In the genomic region with DNA sequence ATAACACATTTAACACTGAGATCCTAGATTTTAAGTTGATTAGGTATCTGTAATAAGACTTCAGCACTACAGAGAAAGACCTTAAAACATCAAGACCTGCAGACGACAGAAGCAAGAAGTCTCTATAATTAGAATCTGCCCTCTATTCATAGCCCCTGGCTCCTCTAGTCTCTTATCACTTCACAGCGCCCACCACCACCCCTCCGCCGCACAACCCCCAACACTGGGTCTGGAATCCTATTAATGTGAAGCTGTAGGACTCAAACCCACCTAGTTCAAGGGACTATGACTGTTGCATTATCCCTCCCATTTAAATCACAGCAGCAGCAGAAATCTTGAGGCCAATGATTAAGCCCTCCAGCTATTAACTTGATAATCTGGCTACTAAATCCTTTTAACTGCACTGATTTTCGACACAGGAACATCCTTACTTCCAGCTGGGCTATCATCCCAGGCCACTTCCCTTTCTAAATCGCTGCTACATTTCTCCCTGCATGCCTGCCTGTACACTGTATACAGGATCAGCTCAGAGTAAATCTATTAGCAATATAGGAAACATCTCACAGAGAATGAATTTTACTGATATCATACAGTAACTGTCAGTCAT, we compare ENCODE assay signal across 18 cellular contexts.
DNase-seq lines count a peak whose midpoint lies in the region; ATAC-seq, FAIRE-seq and TF ChIP-seq lines count a peak whose summit lies in the region.
"Had no signal": no experiment of that assay in that cellular context is flagged by ENCODE, and none has a peak within 500 bp of the region (broad histone marks: within the 10 kb centered on the region; RNA-seq: fewer than 3 reads in every experiment).

No MANE protein-coding gene starts in this region.

- H3F3A ChIP-seq in neural cell (ENCODE audit: insufficient read depth, low read length, poor library complexity, severe bottlenecking) = no peaks in the 10 kb centered on the region

- peak; percentile 38 for DNase-seq in D721Med (ENCODE audit: insufficient read length, low spot score)
- DNase-seq in NCI-H524 treated with DMSO at 0.1 percent for 48 hours (lab: John Stamatoyannopoulos, UW) = peak; percentile 49
- no peak for DNase-seq in WTC11 (ENCODE audit: low spot score)
- DNase-seq in RCC 7860 (ENCODE audit: low spot score) = no peak
- DNase-seq in activated CD8-positive, alpha-beta memory T cell treated with anti-CD3 and anti-CD28 coated beads for 24 hours = no peak
- no peak for DNase-seq in RPMI8226
- DNase-seq: Calu3, HCEC 1CT, NCI-H1092, NCI-H1417 treated with DMSO at 0.1 percent for 48 hours, NCI-H1694 treated with DMSO at 0.1 percent for 48 hours, NCI-H2081, NCI-H526, SIG-M5 had no signal

- no peak overlapping the region; the same call in 1 of the 2 replicates for H3K27ac Mint-ChIP-seq in WTC11
- H3K27ac Mint-ChIP-seq: IgD-negative memory B cell had no signal

- H3K27me3 Mint-ChIP-seq in WTC11 (ENCODE audit: low read depth) = peaks cover 8% of the 10 kb centered on the region; the same call in 1 of the 2 replicates
- H3K27me3 Mint-ChIP-seq: IgD-negative memory B cell had no signal

- H3K9me2 ChIP-seq in neural cell (ENCODE audit: insufficient read depth, low read length) = no peaks in the 10 kb centered on the region

- no peak overlapping the region for H2AFZ ChIP-seq in neural cell (ENCODE audit: low read depth, low read length)

- H3K9ac ChIP-seq in neural cell (ENCODE audit: low read length) = no peak overlapping the region

- H3K9me3 Mint-ChIP-seq in WTC11 = peaks cover 44% of the 10 kb centered on the region

- H3K36me3 Mint-ChIP-seq in WTC11 = peaks cover 22% of the 10 kb centered on the region
- H3K36me3 Mint-ChIP-seq: IgD-negative memory B cell had no signal

- no peak overlapping the region for H3K4me3 Mint-ChIP-seq in WTC11
- H3K4me3 Mint-ChIP-seq: IgD-negative memory B cell had no signal

- H3K27me3 ChIP-seq in neural cell (ENCODE audit: insufficient read depth, low read depth, low read length) = no peaks in the 10 kb centered on the region

- H3K9me3 ChIP-seq in neural cell (ENCODE audit: low read length) = no peaks in the 10 kb centered on the region

- no peak overlapping the region for H3K4me2 ChIP-seq in neural cell (ENCODE audit: low read length)

- FAIRE-seq in D721Med (lab: Jason Lieb, UNC) (peak; percentile 93), RCC 7860 (lab: Jason Lieb, UNC) (no peak)
- FAIRE-seq: H1 had no signal

- TF ChIP-seq CTCF in D721Med (IDR thresholded peaks at IDR 0.05; ENCODE audit: insufficient read depth, missing control alignments) = no peak
- TF ChIP-seq CTCF in WTC11 (IDR thresholded peaks at IDR 0.05) = no peak
- no peak for TF ChIP-seq CTCF in neural cell (IDR thresholded peaks at IDR 0.05; ENCODE audit: poor library complexity, severe bottlenecking)

- no peak for TF ChIP-seq RAD21 in neural cell (conservative IDR thresholded peaks at IDR 0.05)

- no peak overlapping the region for H3K27ac ChIP-seq in neural cell (ENCODE audit: low read length)

- no peaks in the 10 kb centered on the region for H4K20me1 ChIP-seq in neural cell (ENCODE audit: insufficient read depth)

- POLR2A ChIA-PET in WTC11 (lab: Charles Lee) = no interaction called here

- TF ChIP-seq EP300 in neural cell (conservative IDR thresholded peaks at IDR 0.05; ENCODE audit: poor library complexity, severe bottlenecking) = no peak

- H3K4me3 ChIP-seq in neural cell (ENCODE audit: low read length) = no peak overlapping the region

- H3K4me1 Mint-ChIP-seq in WTC11 = peaks cover 27% of the 10 kb centered on the region
- H3K4me1 Mint-ChIP-seq: IgD-negative memory B cell had no signal

- ATAC-seq in WTC11 (peak; percentile 67), GM21526 (IDR thresholded peaks at IDR 0.05; ENCODE audit: low FRiP score, unreplicated experiment) (no peak)

- CTCF ChIA-PET in WTC11 (lab: Charles Lee) = interaction anchor here (0.6 to 1.2 kb wide), 2 partner anchors 236 to 1536 kb away, joined by 4 to 5 read pairs; no protein-coding TSS in a partner anchor

- no peaks in the 10 kb centered on the region for H3K36me3 ChIP-seq in neural cell (ENCODE audit: insufficient read depth, low read length)

- H3K79me2 ChIP-seq in neural cell (replicated peaks; ENCODE audit: insufficient read depth, low read length) = no peaks in the 10 kb centered on the region

TF ChIP-seq in WTC11, 78 proteins besides CTCF, POLR2A, EP300 and RAD21 (continues in another document):
- TF ChIP-seq, protein P1, sequence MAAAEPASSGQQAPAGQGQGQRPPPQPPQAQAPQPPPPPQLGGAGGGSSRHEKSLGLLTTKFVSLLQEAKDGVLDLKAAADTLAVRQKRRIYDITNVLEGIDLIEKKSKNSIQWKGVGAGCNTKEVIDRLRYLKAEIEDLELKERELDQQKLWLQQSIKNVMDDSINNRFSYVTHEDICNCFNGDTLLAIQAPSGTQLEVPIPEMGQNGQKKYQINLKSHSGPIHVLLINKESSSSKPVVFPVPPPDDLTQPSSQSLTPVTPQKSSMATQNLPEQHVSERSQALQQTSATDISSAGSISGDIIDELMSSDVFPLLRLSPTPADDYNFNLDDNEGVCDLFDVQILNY (CRISPR knock-in tag; IDR thresholded peaks at IDR 0.05) = no peak
- TF ChIP-seq, protein P2, sequence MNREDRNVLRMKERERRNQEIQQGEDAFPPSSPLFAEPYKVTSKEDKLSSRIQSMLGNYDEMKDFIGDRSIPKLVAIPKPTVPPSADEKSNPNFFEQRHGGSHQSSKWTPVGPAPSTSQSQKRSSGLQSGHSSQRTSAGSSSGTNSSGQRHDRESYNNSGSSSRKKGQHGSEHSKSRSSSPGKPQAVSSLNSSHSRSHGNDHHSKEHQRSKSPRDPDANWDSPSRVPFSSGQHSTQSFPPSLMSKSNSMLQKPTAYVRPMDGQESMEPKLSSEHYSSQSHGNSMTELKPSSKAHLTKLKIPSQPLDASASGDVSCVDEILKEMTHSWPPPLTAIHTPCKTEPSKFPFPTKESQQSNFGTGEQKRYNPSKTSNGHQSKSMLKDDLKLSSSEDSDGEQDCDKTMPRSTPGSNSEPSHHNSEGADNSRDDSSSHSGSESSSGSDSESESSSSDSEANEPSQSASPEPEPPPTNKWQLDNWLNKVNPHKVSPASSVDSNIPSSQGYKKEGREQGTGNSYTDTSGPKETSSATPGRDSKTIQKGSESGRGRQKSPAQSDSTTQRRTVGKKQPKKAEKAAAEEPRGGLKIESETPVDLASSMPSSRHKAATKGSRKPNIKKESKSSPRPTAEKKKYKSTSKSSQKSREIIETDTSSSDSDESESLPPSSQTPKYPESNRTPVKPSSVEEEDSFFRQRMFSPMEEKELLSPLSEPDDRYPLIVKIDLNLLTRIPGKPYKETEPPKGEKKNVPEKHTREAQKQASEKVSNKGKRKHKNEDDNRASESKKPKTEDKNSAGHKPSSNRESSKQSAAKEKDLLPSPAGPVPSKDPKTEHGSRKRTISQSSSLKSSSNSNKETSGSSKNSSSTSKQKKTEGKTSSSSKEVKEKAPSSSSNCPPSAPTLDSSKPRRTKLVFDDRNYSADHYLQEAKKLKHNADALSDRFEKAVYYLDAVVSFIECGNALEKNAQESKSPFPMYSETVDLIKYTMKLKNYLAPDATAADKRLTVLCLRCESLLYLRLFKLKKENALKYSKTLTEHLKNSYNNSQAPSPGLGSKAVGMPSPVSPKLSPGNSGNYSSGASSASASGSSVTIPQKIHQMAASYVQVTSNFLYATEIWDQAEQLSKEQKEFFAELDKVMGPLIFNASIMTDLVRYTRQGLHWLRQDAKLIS (CRISPR knock-in tag; IDR thresholded peaks at IDR 0.05; ENCODE audit: borderline replicate concordance) = no peak
- TF ChIP-seq ZNF138 (CRISPR knock-in tag; conservative IDR thresholded peaks at IDR 0.05) = no peak
- TF ChIP-seq PRRX2 (CRISPR knock-in tag; IDR thresholded peaks at IDR 0.05) = no peak
- no peak for TF ChIP-seq NFATC4 (CRISPR knock-in tag; IDR thresholded peaks at IDR 0.05)

TF ChIP-seq in neural cell, 6 proteins besides CTCF, POLR2A, EP300 and RAD21:
- TF ChIP-seq EZH2 (IDR thresholded peaks at IDR 0.05; ENCODE audit: borderline replicate concordance, insufficient read depth, low read length, poor library complexity, severe bottlenecking) = no peak
- TF ChIP-seq, protein P3, sequence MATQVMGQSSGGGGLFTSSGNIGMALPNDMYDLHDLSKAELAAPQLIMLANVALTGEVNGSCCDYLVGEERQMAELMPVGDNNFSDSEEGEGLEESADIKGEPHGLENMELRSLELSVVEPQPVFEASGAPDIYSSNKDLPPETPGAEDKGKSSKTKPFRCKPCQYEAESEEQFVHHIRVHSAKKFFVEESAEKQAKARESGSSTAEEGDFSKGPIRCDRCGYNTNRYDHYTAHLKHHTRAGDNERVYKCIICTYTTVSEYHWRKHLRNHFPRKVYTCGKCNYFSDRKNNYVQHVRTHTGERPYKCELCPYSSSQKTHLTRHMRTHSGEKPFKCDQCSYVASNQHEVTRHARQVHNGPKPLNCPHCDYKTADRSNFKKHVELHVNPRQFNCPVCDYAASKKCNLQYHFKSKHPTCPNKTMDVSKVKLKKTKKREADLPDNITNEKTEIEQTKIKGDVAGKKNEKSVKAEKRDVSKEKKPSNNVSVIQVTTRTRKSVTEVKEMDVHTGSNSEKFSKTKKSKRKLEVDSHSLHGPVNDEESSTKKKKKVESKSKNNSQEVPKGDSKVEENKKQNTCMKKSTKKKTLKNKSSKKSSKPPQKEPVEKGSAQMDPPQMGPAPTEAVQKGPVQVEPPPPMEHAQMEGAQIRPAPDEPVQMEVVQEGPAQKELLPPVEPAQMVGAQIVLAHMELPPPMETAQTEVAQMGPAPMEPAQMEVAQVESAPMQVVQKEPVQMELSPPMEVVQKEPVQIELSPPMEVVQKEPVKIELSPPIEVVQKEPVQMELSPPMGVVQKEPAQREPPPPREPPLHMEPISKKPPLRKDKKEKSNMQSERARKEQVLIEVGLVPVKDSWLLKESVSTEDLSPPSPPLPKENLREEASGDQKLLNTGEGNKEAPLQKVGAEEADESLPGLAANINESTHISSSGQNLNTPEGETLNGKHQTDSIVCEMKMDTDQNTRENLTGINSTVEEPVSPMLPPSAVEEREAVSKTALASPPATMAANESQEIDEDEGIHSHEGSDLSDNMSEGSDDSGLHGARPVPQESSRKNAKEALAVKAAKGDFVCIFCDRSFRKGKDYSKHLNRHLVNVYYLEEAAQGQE (IDR thresholded peaks at IDR 0.05; ENCODE audit: borderline replicate concordance) = no peak
- peak; percentile 55 for TF ChIP-seq POLR2AphosphoS5 (IDR thresholded peaks at IDR 0.05)
- TF ChIP-seq TAF1 (IDR thresholded peaks at IDR 0.05; ENCODE audit: low read depth) = no peak
- TF ChIP-seq MXI1 (conservative IDR thresholded peaks at IDR 0.05; ENCODE audit: poor library complexity, severe bottlenecking) = no peak
- TF ChIP-seq SMC3 (conservative IDR thresholded peaks at IDR 0.05; ENCODE audit: poor library complexity) = peak; percentile 12

Comparison
In these comparisons a context has a peak if more than half of its experiments do, and no peak if none do; other contexts are left out.
1. DNase-seq: peak in D721Med (single experiment) and NCI-H524 treated with DMSO at 0.1 percent for 48 hours (single experiment); none in WTC11 (single experiment), RCC 7860 (single experiment), activated CD8-positive, alpha-beta memory T cell treated with anti-CD3 and anti-CD28 coated beads for 24 hours (single experiment) and RPMI8226 (single experiment).